17 cellular contexts compared by ENCODE assay signal in the genomic region with DNA sequence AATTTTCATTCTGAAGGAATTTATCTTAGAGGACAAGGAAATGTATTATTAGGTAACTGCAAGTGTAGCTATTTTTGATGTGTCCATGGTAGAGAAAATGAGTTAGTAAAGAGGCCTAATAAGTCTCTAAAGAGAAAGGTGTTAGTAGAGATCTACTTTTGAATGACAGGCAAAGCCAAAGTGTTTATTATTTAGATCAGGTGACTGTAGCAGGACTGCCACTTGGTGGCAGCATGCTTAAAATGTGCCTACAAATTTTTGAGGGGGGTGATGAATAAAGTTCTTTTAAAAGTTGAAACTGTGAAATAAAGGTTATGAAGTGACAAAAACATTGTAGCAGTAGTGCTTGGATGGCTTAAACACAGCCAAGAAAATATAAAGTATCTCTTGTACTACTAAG.
DNase-seq lines count a peak whose midpoint lies in the region; ATAC-seq and TF ChIP-seq lines count a peak whose summit lies in the region.
"Had no signal": no experiment of that assay in that cellular context is flagged by ENCODE, and none has a peak within 500 bp of the region (broad histone marks: within the 10 kb centered on the region; RNA-seq: fewer than 3 reads in every experiment).

No MANE protein-coding gene starts in this region.

- H3K9me2 ChIP-seq in MM.1S (replicated peaks; ENCODE audit: insufficient read depth, low read length), result no peaks in the 10 kb centered on the region

- DNase-seq in A172 (ENCODE audit: low spot score), result peak; percentile 31
- peak; percentile 15 for DNase-seq in DMS53 treated with DMSO at 0.1 percent for 48 hours (lab: John Stamatoyannopoulos, UW; ENCODE audit: unreplicated experiment)
- DNase-seq in MM.1S, result peak; percentile 43
- no peak for DNase-seq in endodermal cell
- no peak for DNase-seq in putamen (ENCODE audit: low spot score)
- DNase-seq: activated CD4-positive, alpha-beta T cell treated with anti-CD3 and anti-CD28 coated beads, Interleukin-2, amount 10 ng/mL, durations not matched to agents 7 days and 5 days; CD4-positive, CD25-positive, alpha-beta regulatory T cell; effector CD4-positive, alpha-beta T cell; naive B cell; NCI-H1436 treated with DMSO at 0.1 percent for 48 hours; NCI-H526 treated with DMSO at 0.1 percent for 48 hours; T-helper 1 cell had no signal

- no peak overlapping the region for H3K4me2 ChIP-seq in MM.1S (ENCODE audit: low read depth, low read length)

- H2AFZ ChIP-seq in MM.1S (ENCODE audit: low read length), result no peak overlapping the region

- ATAC-seq in GM21526 (IDR thresholded peaks at IDR 0.05; ENCODE audit: low FRiP score, unreplicated experiment) (no peak), GM18498 (IDR thresholded peaks at IDR 0.05; ENCODE audit: unreplicated experiment) (no peak), HG03175 (IDR thresholded peaks at IDR 0.05; ENCODE audit: unreplicated experiment) (no peak)
- ATAC-seq: sciatic nerve had no signal

- no peak overlapping the region for H3K4me3 Mint-ChIP-seq in endodermal cell
- H3K4me3 Mint-ChIP-seq: activated CD4-positive, alpha-beta T cell treated with anti-CD3 and anti-CD28 coated beads, Interleukin-2, amount 10 ng/mL, durations not matched to agents 7 days and 5 days; activated T-helper 1 cell treated with anti-CD3 and anti-CD28 coated beads, Interleukin-12 subunit alpha, Interleukin-12 subunit beta, Interleukin-2, Interleukin-4 antibody, amounts not matched to agents 30 ng/mL and 10 ng/mL and 1 ng/mL, durations not matched to agents 14 hours and 24 hours and 36 hours; CD4-positive, CD25-positive, alpha-beta regulatory T cell; naive B cell had no signal

- H3K27me3 ChIP-seq in MM.1S (replicated peaks; ENCODE audit: insufficient read depth, low read length) (no peaks in the 10 kb centered on the region), endodermal cell (ENCODE audit: control insufficient read depth, insufficient read depth, low read length, poor library complexity, severe bottlenecking) (no peaks in the 10 kb centered on the region)

- no peak overlapping the region for H3K27ac Mint-ChIP-seq in endodermal cell
- H3K27ac Mint-ChIP-seq: activated CD4-positive, alpha-beta T cell treated with anti-CD3 and anti-CD28 coated beads, Interleukin-2, amount 10 ng/mL, durations not matched to agents 7 days and 5 days; activated T-helper 1 cell treated with anti-CD3 and anti-CD28 coated beads, Interleukin-12 subunit alpha, Interleukin-12 subunit beta, Interleukin-2, Interleukin-4 antibody, amounts not matched to agents 30 ng/mL and 10 ng/mL and 1 ng/mL, durations not matched to agents 14 hours and 24 hours and 36 hours; CD4-positive, CD25-positive, alpha-beta regulatory T cell had no signal

- H3K9me3 Mint-ChIP-seq in endodermal cell, result peaks cover 12% of the 10 kb centered on the region
- H3K9me3 Mint-ChIP-seq: activated CD4-positive, alpha-beta T cell treated with anti-CD3 and anti-CD28 coated beads, Interleukin-2, amount 10 ng/mL, durations not matched to agents 7 days and 5 days had no signal

- TF ChIP-seq CTCF in MM.1S (IDR thresholded peaks at IDR 0.05; ENCODE audit: low read length) (peak; percentile 46), endodermal cell (conservative IDR thresholded peaks at IDR 0.05) (peak; percentile 60)

- H3K4me1 ChIP-seq in MM.1S (ENCODE audit: low read length) (no peaks in the 10 kb centered on the region), endodermal cell (ENCODE audit: control insufficient read depth, insufficient read depth, low read length) (peaks cover 8% of the 10 kb centered on the region)

- H3F3A ChIP-seq in MM.1S (ENCODE audit: insufficient read depth, low read length), result no peaks in the 10 kb centered on the region

- no peak overlapping the region for H3K27ac ChIP-seq in MM.1S (ENCODE audit: low read length)
- no peak overlapping the region for H3K27ac ChIP-seq in endodermal cell (ENCODE audit: low read depth, low read length)

- H4K20me1 ChIP-seq in MM.1S (ENCODE audit: insufficient read depth, low read length), result no peaks in the 10 kb centered on the region

- no peaks in the 10 kb centered on the region for H3K36me3 Mint-ChIP-seq in endodermal cell (ENCODE audit: low read depth)
- H3K36me3 Mint-ChIP-seq: CD4-positive, CD25-positive, alpha-beta regulatory T cell had no signal

- H3K9ac ChIP-seq in MM.1S (ENCODE audit: low read length) (no peak overlapping the region), endodermal cell (ENCODE audit: extremely low read depth, low read length, poor library complexity, severe bottlenecking) (no peak overlapping the region)

- H3K4me3 ChIP-seq in MM.1S (ENCODE audit: low read length) (no peak overlapping the region), endodermal cell (ENCODE audit: low read length) (no peak overlapping the region)

- H3K9me3 ChIP-seq in MM.1S (replicated peaks; ENCODE audit: insufficient read depth, low read length) (no peaks in the 10 kb centered on the region), endodermal cell (ENCODE audit: control insufficient read depth, low read length) (peaks cover 8% of the 10 kb centered on the region)

- H3K27me3 Mint-ChIP-seq in endodermal cell (ENCODE audit: insufficient read depth), result no peaks in the 10 kb centered on the region
- H3K27me3 Mint-ChIP-seq: activated CD4-positive, alpha-beta T cell treated with anti-CD3 and anti-CD28 coated beads, Interleukin-2, amount 10 ng/mL, durations not matched to agents 7 days and 5 days; CD4-positive, CD25-positive, alpha-beta regulatory T cell had no signal

- H3K36me3 ChIP-seq in MM.1S (replicated peaks; ENCODE audit: insufficient read depth, low read length) (no peaks in the 10 kb centered on the region), endodermal cell (ENCODE audit: control insufficient read depth, insufficient read depth, low read length) (no peaks in the 10 kb centered on the region)

- peaks cover 16% of the 10 kb centered on the region for H3K4me1 Mint-ChIP-seq in endodermal cell
- H3K4me1 Mint-ChIP-seq: activated CD4-positive, alpha-beta T cell treated with anti-CD3 and anti-CD28 coated beads, Interleukin-2, amount 10 ng/mL, durations not matched to agents 7 days and 5 days; CD4-positive, CD25-positive, alpha-beta regulatory T cell; naive B cell had no signal

- no peaks in the 10 kb centered on the region for H3K79me2 ChIP-seq in MM.1S (ENCODE audit: low read length)

Comparison
In these comparisons a context has a peak if more than half of its experiments do, and no peak if none do; other contexts are left out.
1. DNase-seq: peak in A172 (single experiment), DMS53 treated with DMSO at 0.1 percent for 48 hours (single experiment) and MM.1S (single experiment); none in endodermal cell (single experiment) and putamen (single experiment).